ENCODE assay signal across 25 cellular contexts in genomic region chr6:43886067-43886461, GRCh38.
"Had no signal": no experiment of that assay in that cellular context is flagged by ENCODE, and none has a peak within 500 bp of the region (broad histone marks: within the 10 kb centered on the region; RNA-seq: fewer than 3 reads in every experiment).

No MANE protein-coding gene starts in this region.

- H3K27ac ChIP-seq: breast epithelium, epithelial cell of prostate, esophagus squamous epithelium, pancreas, prostate gland, thoracic aorta had no signal

- H3K4me1 Mint-ChIP-seq: activated CD8-positive, alpha-beta memory T cell treated with anti-CD3 and anti-CD28 coated beads, Interleukin-2, amount 10 ng/mL, durations not matched to agents 7 days and 5 days had no signal

- H3K27me3 ChIP-seq: breast epithelium, pancreas had no signal

- FAIRE-seq: endometrium, pancreas, urothelium cell line had no signal

- H3K4me1 ChIP-seq: breast epithelium, prostate gland had no signal

- H3K27ac Mint-ChIP-seq: activated CD8-positive, alpha-beta memory T cell treated with anti-CD3 and anti-CD28 coated beads, Interleukin-2, amount 10 ng/mL, durations not matched to agents 7 days and 5 days; activated CD8-positive, alpha-beta T cell treated with anti-CD3 and anti-CD28 coated beads, Interleukin-2, amount 10 ng/mL, durations not matched to agents 7 days and 5 days; activated naive CD4-positive, alpha-beta T cell treated with anti-CD3 and anti-CD28 coated beads, Interleukin-2, amount 50 U/mL, for 72 hours; activated T-helper 2 cell treated with anti-CD3 and anti-CD28 coated beads, Interferon-gamma antibody, Interleukin-2, Interleukin-4, amounts not matched to agents 10 μg/mL and 5 μg/mL and 100 μg/mL, durations not matched to agents 14 hours and 24 hours and 36 hours; naive B cell had no signal

- DNase-seq: activated CD4-positive, alpha-beta T cell treated with anti-CD3 and anti-CD28 coated beads, Interleukin-2, amount 50 U/mL, for 1 hour; activated CD4-positive, CD25-positive, alpha-beta regulatory T cell treated with anti-CD3 and anti-CD28 coated beads, Interleukin-2, amount 50 U/mL, for 72 hours; activated CD8-positive, alpha-beta memory T cell treated with anti-CD3 and anti-CD28 coated beads, Interleukin-2, amount 10 ng/mL, durations not matched to agents 7 days and 5 days; activated CD8-positive, alpha-beta T cell treated with anti-CD3 and anti-CD28 coated beads, Interleukin-2, amount 10 ng/mL, durations not matched to agents 7 days and 5 days; central memory CD4-positive, alpha-beta T cell; dermis blood vessel endothelial cell; effector CD8-positive, alpha-beta T cell; esophagus squamous epithelium; foreskin melanocyte; left ventricle myocardium superior; naive B cell; nucleus accumbens; retina; stimulated activated naive CD4-positive, alpha-beta T cell treated with Interleukin-2 at 50 U/mL for 16 hours; T-helper 2 cell; trophoblast cell had no signal

- H3K36me3 Mint-ChIP-seq: activated CD8-positive, alpha-beta memory T cell treated with anti-CD3 and anti-CD28 coated beads, Interleukin-2, amount 10 ng/mL, durations not matched to agents 7 days and 5 days; activated naive CD4-positive, alpha-beta T cell treated with anti-CD3 and anti-CD28 coated beads, Interleukin-2, amount 50 U/mL, for 72 hours; naive B cell had no signal

- H3K4me3 ChIP-seq: breast epithelium, esophagus squamous epithelium, pancreas, prostate gland, thoracic aorta had no signal

- H3K9me3 ChIP-seq: breast epithelium, esophagus squamous epithelium, pancreas, prostate gland, thoracic aorta had no signal

- H3K4me3 Mint-ChIP-seq: activated CD8-positive, alpha-beta memory T cell treated with anti-CD3 and anti-CD28 coated beads, Interleukin-2, amount 10 ng/mL, durations not matched to agents 7 days and 5 days; activated CD8-positive, alpha-beta T cell treated with anti-CD3 and anti-CD28 coated beads, Interleukin-2, amount 10 ng/mL, durations not matched to agents 7 days and 5 days; naive B cell had no signal

- ATAC-seq: activated CD8-positive, alpha-beta memory T cell treated with anti-CD3 and anti-CD28 coated beads, Interleukin-2, amount 10 ng/mL, durations not matched to agents 7 days and 5 days; activated CD8-positive, alpha-beta T cell treated with anti-CD3 and anti-CD28 coated beads, Interleukin-2, amount 10 ng/mL, durations not matched to agents 7 days and 5 days; left ventricle myocardium superior; pancreas had no signal

- H3K9me3 Mint-ChIP-seq: activated naive CD4-positive, alpha-beta T cell treated with anti-CD3 and anti-CD28 coated beads, Interleukin-2, amount 50 U/mL, for 72 hours; activated T-helper 2 cell treated with anti-CD3 and anti-CD28 coated beads, Interferon-gamma antibody, Interleukin-2, Interleukin-4, amounts not matched to agents 10 μg/mL and 5 μg/mL and 100 μg/mL, durations not matched to agents 14 hours and 24 hours and 36 hours had no signal

- H3K36me3 ChIP-seq: breast epithelium, esophagus squamous epithelium, pancreas, prostate gland, thoracic aorta had no signal
